27 cellular contexts compared by ENCODE assay signal in genomic region chr4:89312066-89312465, GRCh38. TPM values are rescaled to one million over a fixed set of nuclear protein-coding genes. Genes with fewer than 3 reads are reported as not detected.
"Had no signal": no experiment of that assay in that cellular context is flagged by ENCODE, and none has a peak within 500 bp of the region (broad histone marks: within the 10 kb centered on the region; RNA-seq: fewer than 3 reads in every experiment).

No MANE protein-coding gene starts in this region.

- H3K36me3 Mint-ChIP-seq: mesothelial cell of epicardium, naive B cell had no signal

- H3K4me3 Mint-ChIP-seq: activated T-helper 1 cell treated with anti-CD3 and anti-CD28 coated beads, Interleukin-12 subunit alpha, Interleukin-12 subunit beta, Interleukin-2, Interleukin-4 antibody, amounts not matched to agents 30 ng/mL and 10 ng/mL and 1 ng/mL, durations not matched to agents 14 hours and 24 hours and 36 hours; mesothelial cell of epicardium; nephron progenitor cell had no signal

- H3K27ac ChIP-seq: body of pancreas, cardiac muscle cell, coronary artery, neutrophil, right lobe of liver, testis, transverse colon, VCaP had no signal

- H3K4me3 ChIP-seq: body of pancreas, cardiac muscle cell, coronary artery, right lobe of liver, testis, transverse colon had no signal

- FAIRE-seq: endothelial cell of umbilical vein, TTC549 had no signal

- H3K36me3 ChIP-seq: cardiac muscle cell, neutrophil, right lobe of liver, transverse colon had no signal

- DNase-seq: activated CD4-positive, alpha-beta T cell treated with anti-CD3 and anti-CD28 coated beads for 48 hours; activated CD4-positive, alpha-beta T cell treated with anti-CD3 and anti-CD28 coated beads, Interleukin-2, amount 50 U/mL, for 48 hours; activated CD8-positive, alpha-beta memory T cell treated with anti-CD3 and anti-CD28 coated beads for 24 hours; activated gamma-delta T cell; activated naive CD4-positive, alpha-beta T cell treated with anti-CD3 and anti-CD28 coated beads, Interleukin-2, amount 50 U/mL, for 16 hours; amniotic stem cell; head of caudate nucleus; hypothalamus; naive B cell; nephron progenitor cell; right lobe of liver; stimulated activated CD4-positive, alpha-beta T cell treated with anti-CD3 and anti-CD28 coated beads, Interleukin-2, amount 100 ng/mL, for 48 hours; stimulated activated naive CD4-positive, alpha-beta T cell treated with Interleukin-2 at 50 U/mL for 16 hours; T-helper 9 cell; testis; transverse colon had no signal

- H3K27me3 ChIP-seq: body of pancreas, cardiac muscle cell, right lobe of liver, testis, transverse colon had no signal

- H3K27ac Mint-ChIP-seq: activated T-helper 1 cell treated with anti-CD3 and anti-CD28 coated beads, Interleukin-12 subunit alpha, Interleukin-12 subunit beta, Interleukin-2, Interleukin-4 antibody, amounts not matched to agents 30 ng/mL and 10 ng/mL and 1 ng/mL, durations not matched to agents 14 hours and 24 hours and 36 hours; mesothelial cell of epicardium; nephron progenitor cell had no signal

- H3K9me3 ChIP-seq: body of pancreas, neutrophil, right lobe of liver, testis, transverse colon had no signal

- ATAC-seq: activated CD4-positive, CD25-positive, alpha-beta regulatory T cell treated with anti-CD3 and anti-CD28 coated beads, Interleukin-2, amount 50 U/mL, for 24 hours; body of pancreas; right lobe of liver had no signal

- H3K4me1 ChIP-seq: testis had no signal

- H3K9me3 Mint-ChIP-seq: activated T-helper 1 cell treated with anti-CD3 and anti-CD28 coated beads, Interleukin-12 subunit alpha, Interleukin-12 subunit beta, Interleukin-2, Interleukin-4 antibody, amounts not matched to agents 30 ng/mL and 10 ng/mL and 1 ng/mL, durations not matched to agents 14 hours and 24 hours and 36 hours; mesothelial cell of epicardium; nephron progenitor cell had no signal

RNA-seq across cellular contexts. Expression of gene GPRIN3, which starts 4.5 kb away (rescaled TPM):
- total RNA-seq: osteocyte had no signal
